In the genomic region with DNA sequence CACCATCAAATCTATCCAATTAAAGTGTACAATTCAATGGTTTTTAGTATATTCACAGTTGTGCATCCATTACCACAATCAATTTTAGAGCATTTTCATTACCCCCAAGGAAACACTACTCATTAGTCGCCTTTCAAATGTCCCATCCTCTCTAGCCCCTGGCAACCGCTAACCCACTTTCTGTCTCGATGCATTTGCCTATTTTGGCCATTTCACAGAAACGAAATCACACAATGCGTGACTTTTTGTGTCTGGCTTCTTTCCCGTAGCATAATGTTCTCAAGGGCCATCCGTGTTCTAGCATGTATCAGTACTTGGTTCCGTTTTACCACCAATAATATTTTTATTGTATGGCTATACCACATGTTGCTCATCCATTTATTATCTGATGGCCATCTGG, we compare ENCODE assay signal across 13 cellular contexts. TPM values are rescaled to one million over a fixed set of nuclear protein-coding genes. Genes with fewer than 3 reads are reported as not detected.
"Had no signal": no experiment of that assay in that cellular context is flagged by ENCODE, and none has a peak within 500 bp of the region (broad histone marks: within the 10 kb centered on the region; RNA-seq: fewer than 3 reads in every experiment).

No MANE protein-coding gene starts in this region.

- H3K4me2 ChIP-seq: KMS-11 had no signal

- H3K27ac ChIP-seq: GM23248, HL-60, KMS-11 had no signal

- H3K9ac ChIP-seq: GM23248, KMS-11 had no signal

- H3K4me3 ChIP-seq: GM23248, HAP-1 had no signal

- ATAC-seq: HepG2 had no signal

- H3K27ac Mint-ChIP-seq: HFFc6, IgD-negative memory B cell had no signal

- H3K9me3 ChIP-seq: HAP-1 had no signal

- H3K9me3 Mint-ChIP-seq: HFFc6, IgD-negative memory B cell had no signal

- H3K4me3 Mint-ChIP-seq: HFFc6 had no signal

- H3K27me3 Mint-ChIP-seq: IgD-negative memory B cell had no signal

- DNase-seq: GM23248, GOT3, H7, HFFc6, Karpas-422, KBM-7 had no signal

- H3K36me3 ChIP-seq: HAP-1 had no signal

RNA-seq across cellular contexts. Expression of a gene that starts 51.7 kb away (rescaled TPM):
- total RNA-seq: H4, HT1080 had no signal
